In the genomic region with DNA sequence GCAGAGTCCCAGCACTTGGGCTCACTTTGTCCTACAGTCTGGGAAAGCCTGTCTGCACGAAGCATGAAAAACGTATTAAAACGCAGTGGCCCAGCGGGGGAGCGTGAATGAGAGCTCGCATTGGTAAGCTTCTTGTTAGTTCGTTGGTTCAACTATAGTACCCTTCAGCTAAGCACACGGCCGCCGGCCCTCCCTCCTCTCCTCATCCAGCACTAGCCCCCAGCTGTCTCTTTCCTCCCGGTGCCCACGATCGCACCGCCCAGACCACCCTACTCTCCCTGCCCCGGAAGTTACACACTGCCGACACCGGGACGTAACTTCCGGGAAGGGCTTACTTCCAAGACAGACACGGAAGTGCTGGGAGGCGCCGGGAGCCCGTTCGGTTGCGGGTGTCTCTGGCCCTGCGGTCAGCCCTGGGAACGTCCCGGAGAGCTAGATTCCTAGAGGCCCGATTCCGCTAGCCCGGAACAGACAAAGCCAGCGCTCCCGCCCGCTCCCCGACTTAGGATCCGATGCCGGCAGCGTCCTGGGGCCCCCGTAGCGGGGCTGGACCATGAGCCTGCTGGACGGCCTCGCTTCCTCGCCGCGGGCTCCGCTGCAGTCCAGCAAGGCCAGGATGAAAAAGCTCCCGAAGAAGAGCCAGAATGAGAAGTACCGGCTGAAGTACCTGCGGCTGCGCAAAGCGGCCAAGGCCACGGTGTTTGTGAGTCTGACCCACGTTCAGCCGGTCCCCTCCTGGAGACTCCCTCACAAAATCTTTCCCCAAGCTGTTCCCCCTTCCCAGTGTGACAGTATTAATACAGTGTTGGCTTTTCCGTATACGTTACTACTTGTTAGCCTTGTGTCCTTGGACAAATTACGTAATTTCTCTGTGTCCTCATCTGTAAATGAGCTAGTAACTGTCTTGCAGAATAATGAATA, we compare ENCODE assay signal across 8 cellular contexts. TPM values are rescaled to one million over a fixed set of nuclear protein-coding genes. Genes with fewer than 3 reads are reported as not detected.
DNase-seq lines count a peak whose midpoint lies in the region; ATAC-seq, FAIRE-seq and TF ChIP-seq lines count a peak whose summit lies in the region.

A gene with protein sequence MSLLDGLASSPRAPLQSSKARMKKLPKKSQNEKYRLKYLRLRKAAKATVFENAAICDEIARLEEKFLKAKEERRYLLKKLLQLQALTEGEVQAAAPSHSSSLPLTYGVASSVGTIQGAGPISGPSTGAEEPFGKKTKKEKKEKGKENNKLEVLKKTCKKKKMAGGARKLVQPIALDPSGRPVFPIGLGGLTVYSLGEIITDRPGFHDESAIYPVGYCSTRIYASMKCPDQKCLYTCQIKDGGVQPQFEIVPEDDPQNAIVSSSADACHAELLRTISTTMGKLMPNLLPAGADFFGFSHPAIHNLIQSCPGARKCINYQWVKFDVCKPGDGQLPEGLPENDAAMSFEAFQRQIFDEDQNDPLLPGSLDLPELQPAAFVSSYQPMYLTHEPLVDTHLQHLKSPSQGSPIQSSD (plus strand): TSS at position 334 of the 921 bp plus-strand sequence. CDS start 220 bp downstream, at position 554.

- peak; percentile 99 for ATAC-seq in HG02678 (IDR thresholded peaks at IDR 0.05; ENCODE audit: unreplicated experiment)
- ATAC-seq in Right ventricle myocardium inferior, result peak; percentile 99
- peak; percentile 97 to 99 (median 98) for ATAC-seq in pancreas

- H3K9me3 ChIP-seq in pancreas (no peaks in the 10 kb centered on the region), thyroid gland (no peaks in the 10 kb centered on the region)

- no peak for FAIRE-seq in pancreas (lab: Jason Lieb, UNC)

- peaks cover 0 to 15% (median 9%) of the 10 kb centered on the region in 3 donors for H3K4me1 ChIP-seq in pancreas
- H3K4me1 ChIP-seq in thyroid gland, result peaks cover 10 to 19% of the 10 kb centered on the region in 2 donors

- WGBS in pancreas, 2 donors, result 0% methylated on average over 57 of the region's 57 CpGs
- WGBS in thyroid gland, 2 donors, result 0% methylated on average over 44 to 54 of the region's 57 CpGs

- TF ChIP-seq POLR2A in thyroid gland (IDR thresholded peaks at IDR 0.05), result peak in 1 of 2 donors; percentile 94

- intact Hi-C loops in Right ventricle myocardium inferior (cut with DNase I) (no loop called here), pancreas (cut with DNase I) (no loop called here), thyroid gland (cut with DNase I) (no loop called here)

- DNase-seq in GM12864 (ENCODE audit: low read depth) (peak; percentile 73), NCI-H1417 (lab: John Stamatoyannopoulos, UW) (peak; percentile 79 to 96 (median 90)), SW 1271 (lab: John Stamatoyannopoulos, UW) (peak; percentile 66 to 84), Right ventricle myocardium inferior (ENCODE audit: missing footprints) (peak; percentile 93), pancreas (peak; percentile 78 to 91 (median 85)), thyroid gland (peak; percentile 90 to 92)
- DNase-seq in activated naive CD8-positive, alpha-beta T cell treated with anti-CD3 and anti-CD28 coated beads, Interleukin-2, amount 50 U/mL, for 16 hours (ENCODE audit: low read depth, low spot score), result peak; percentile 58

- H3K4me3 ChIP-seq in GM12864 (ENCODE audit: low read depth, low read length) (peak within 1 kb of the TSS; percentile 65), pancreas (peak within 1 kb of the TSS; percentile 58 to 94 (median 81)), thyroid gland (replicated peaks in 1 of 3) (peak within 1 kb of the TSS; percentile 23 to 93 (median 49))

- H3K27ac ChIP-seq in pancreas (peak within 1 kb of the TSS; percentile 77 to 89 (median 86)), thyroid gland (peak within 1 kb of the TSS; percentile 79 to 86 (median 86))

- no peaks in the 10 kb centered on the region for H3K27me3 ChIP-seq in pancreas
- H3K27me3 ChIP-seq in thyroid gland, result no peaks in the 10 kb centered on the region

- TF ChIP-seq CTCF in GM12864 (IDR thresholded peaks at IDR 0.05; ENCODE audit: low read depth, low read length, missing control alignments), result no peak
- TF ChIP-seq CTCF in pancreas (IDR thresholded peaks at IDR 0.05), result no peak
- TF ChIP-seq CTCF in thyroid gland (IDR thresholded peaks at IDR 0.05), result no peak

- H3K36me3 ChIP-seq in pancreas (peaks cover 0 to 9% (median 5%) of the 10 kb centered on the region in 3 donors), thyroid gland (peaks cover 11 to 23% of the 10 kb centered on the region in 2 donors)

RNA-seq across cellular contexts. Expression of the gene that starts here (rescaled TPM):
- 21.0 TPM for total RNA-seq in Right ventricle myocardium inferior
- total RNA-seq in pancreas, result 10 to 100 TPM; 12.9 to 20.0 (median 14.2) TPM
- polyA plus RNA-seq in pancreas, result 10 to 100 TPM; 26.9 to 49.2 TPM
- 10 to 100 TPM; 34.7 to 59.8 (median 46.3) TPM for total RNA-seq in thyroid gland

Comparison
In these comparisons a context has a peak if more than half of its experiments do, and no peak if none do; other contexts are left out.
1. Peak in every context shown above with its lines: DNase-seq, ATAC-seq, H3K4me3 ChIP-seq and H3K27ac ChIP-seq.